Comparison of ENCODE assay signal across 18 cellular contexts in the genomic region with DNA sequence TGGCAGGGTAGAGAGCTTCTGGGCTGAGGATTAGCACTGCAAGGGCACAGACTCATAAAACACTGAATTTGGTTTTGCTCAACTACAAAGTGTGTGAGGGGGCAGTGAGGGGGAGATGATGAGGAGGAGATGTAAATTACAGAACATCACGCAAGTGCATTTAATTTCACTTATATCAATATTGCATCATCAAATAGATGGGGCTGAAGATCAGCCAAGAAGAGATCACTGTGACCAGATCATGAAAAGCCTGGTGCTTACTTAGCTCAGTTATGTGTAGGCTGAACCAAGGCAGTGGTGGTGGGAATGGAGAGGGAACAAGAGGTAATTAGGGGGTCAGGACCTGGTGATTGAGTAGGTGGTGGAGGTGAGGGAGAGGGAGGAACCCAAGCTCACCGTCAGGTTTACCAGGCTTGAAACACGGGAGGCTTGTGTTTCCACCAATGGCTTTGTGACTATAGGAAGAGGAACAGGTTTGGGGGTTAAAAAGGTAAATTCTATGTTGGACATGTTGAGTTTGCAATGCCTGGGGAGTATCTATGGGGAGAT. TPM values are rescaled to one million over a fixed set of nuclear protein-coding genes. Genes with fewer than 3 reads are reported as not detected.
DNase-seq lines count a peak whose midpoint lies in the region; ATAC-seq, FAIRE-seq and TF ChIP-seq lines count a peak whose summit lies in the region.
"Had no signal": no experiment of that assay in that cellular context is flagged by ENCODE, and none has a peak within 500 bp of the region (broad histone marks: within the 10 kb centered on the region; RNA-seq: fewer than 3 reads in every experiment).

No MANE protein-coding gene starts in this region.

- H3K27me3 ChIP-seq in HepG2 (ENCODE audit: control insufficient read depth in 1 of 2, insufficient read depth in 2 of 2, low read length in 2 of 2) (no peaks in the 10 kb centered on the region; a peak in 1 of 5 replicates), right lobe of liver (no peaks in the 10 kb centered on the region), suprapubic skin (no peaks in the 10 kb centered on the region)
- H3K27me3 ChIP-seq: BLaER1, SJSA1 had no signal

- POLR2A ChIA-PET in HepG2 (lab: Yijun Ruan, JAX) = interaction anchor here (2.1 kb wide), 1 partner anchor 11 kb away, joined by 7 read pairs; a partner anchor contains a TSS

- no TSS peak for BruUV-seq in HepG2 (replicated peaks; lab: Mats Ljungman, UMichigan)

- in situ Hi-C loops in HepG2 (cut with HindIII; ENCODE audit: extremely low pct_ligation_motif_present, low pct_unique_long_range_greater_than_20kb) = no loop called here

- intact Hi-C loops in HepG2 (cut with micrococcal nuclease; ENCODE audit: unreplicated experiment) = no loop called here
- intact Hi-C loops in right lobe of liver (cut with DNase I) = no loop called here

- H3K36me3 Mint-ChIP-seq in T-helper 17 cell (ENCODE audit: low read depth) (peaks cover 2% of the 10 kb centered on the region), immature natural killer cell (no peaks in the 10 kb centered on the region)

- TF ChIP-seq EP300 in HepG2 (IDR thresholded peaks at IDR 0.05; ENCODE audit: low read depth in 2 of 2, low read length in 2 of 2) (no peak), HepG2 (CRISPR knock-in tag; IDR thresholded peaks at IDR 0.05; ENCODE audit: borderline replicate concordance) (no peak), suprapubic skin (IDR thresholded peaks at IDR 0.05) (no peak)

- no peak overlapping the region; the same call in 1 of the 2 replicates for H3K4me2 ChIP-seq in HepG2 (ENCODE audit: low read depth, low read length)
- H3K4me2 ChIP-seq: BLaER1 had no signal

- H3K27ac Mint-ChIP-seq in T-helper 17 cell = peak overlapping the region; percentile 66
- peak overlapping the region in 4 of 6 donors; percentile 21 to 87 (median 78) for H3K27ac Mint-ChIP-seq in immature natural killer cell

- CTCF ChIA-PET in HepG2 (lab: Yijun Ruan, JAX; ENCODE audit: low intra/inter-chr PET ratio, low total read pairs) = no interaction called here

- 11% methylated on average over 3 of the region's 3 CpGs for WGBS in HepG2 (ENCODE audit: low lambda C conversion rate)
- WGBS in right lobe of liver (ENCODE audit: insufficient coverage, low coverage, low lambda C conversion rate, missing lambda C conversion rate) = 85% methylated on average over 2 of the region's 3 CpGs
- WGBS in suprapubic skin = 70% methylated on average over 3 of the region's 3 CpGs

- H3K4me1 ChIP-seq in HepG2 (ENCODE audit: insufficient read depth, low read length) (peaks cover 61% of the 10 kb centered on the region), right lobe of liver (peaks cover 0 to 20% (median 3%) of the 10 kb centered on the region in 4 donors), suprapubic skin (peaks cover 6% of the 10 kb centered on the region)

- H3K27me3 Mint-ChIP-seq in T-helper 17 cell (peaks cover 20% of the 10 kb centered on the region), immature natural killer cell (ENCODE audit: low read depth in 3 of 3) (peaks cover 9 to 20% (median 13%) of the 10 kb centered on the region in 3 donors)

- H3K4me3 Mint-ChIP-seq in T-helper 17 cell (no peak overlapping the region), immature natural killer cell (no peak overlapping the region)

- no peak for FAIRE-seq in HepG2 (lab: Jason Lieb, UNC)
- FAIRE-seq: A204.1, GM19239, H54 had no signal

- no peak for TF ChIP-seq RAD21 in HepG2 (CRISPR knock-in tag; IDR thresholded peaks at IDR 0.05)

- no peaks in the 10 kb centered on the region for H3K9me3 Mint-ChIP-seq in immature natural killer cell

- H3K9ac ChIP-seq in HepG2 (ENCODE audit: insufficient read depth, low read depth, low read length) = no peak overlapping the region
- H3K9ac ChIP-seq: BLaER1 had no signal

- H3K9me3 ChIP-seq in HepG2 (ENCODE audit: low read length) = no peaks in the 10 kb centered on the region
- H3K9me3 ChIP-seq in right lobe of liver = no peaks in the 10 kb centered on the region
- H3K9me3 ChIP-seq in T-helper 17 cell (ENCODE audit: control insufficient read depth, low read length, poor library complexity, severe bottlenecking) = no peaks in the 10 kb centered on the region
- H3K9me3 ChIP-seq in suprapubic skin = no peaks in the 10 kb centered on the region
- H3K9me3 ChIP-seq: BLaER1, Caco-2, SJSA1 had no signal

- ATAC-seq in HepG2 = no peak
- no peak for ATAC-seq in right lobe of liver
- ATAC-seq in T-helper 17 cell = no peak

- H3K4me1 Mint-ChIP-seq in T-helper 17 cell (peaks cover 5% of the 10 kb centered on the region), immature natural killer cell (peaks cover 7 to 10% of the 10 kb centered on the region in 2 donors)

- no peaks in the 10 kb centered on the region for H3K79me2 ChIP-seq in HepG2 (ENCODE audit: insufficient read depth, low read length)

- H3K36me3 ChIP-seq in HepG2 (replicated peaks in 1 of 2; ENCODE audit: control insufficient read depth in 1 of 2, insufficient read depth in 2 of 2, low read length in 2 of 2) = no peaks in the 10 kb centered on the region
- H3K36me3 ChIP-seq in right lobe of liver = no peaks in the 10 kb centered on the region
- H3K36me3 ChIP-seq in suprapubic skin = no peaks in the 10 kb centered on the region
- H3K36me3 ChIP-seq: BLaER1, SJSA1 had no signal

- H3K27ac ChIP-seq in HepG2 (ENCODE audit: extremely low read length, insufficient read depth, low read length) (no peak overlapping the region), right lobe of liver (no peak overlapping the region), suprapubic skin (no peak overlapping the region)
- H3K27ac ChIP-seq: BLaER1, SJSA1 had no signal

- no peak overlapping the region for H2AFZ ChIP-seq in HepG2 (ENCODE audit: low read length)

- DNase-seq in HepG2 (ENCODE audit: low spot score) (no peak), right lobe of liver (no peak), T-helper 17 cell (no peak), immature natural killer cell (no peak), suprapubic skin (ENCODE audit: low spot score in 2 of 2) (peak; percentile 25 to 52), NCI-H128 (lab: John Stamatoyannopoulos, UW; ENCODE audit: unreplicated experiment) (no peak), NCI-H187 treated with DMSO at 0.1 percent for 48 hours (lab: John Stamatoyannopoulos, UW) (no peak), NCI-H1694 treated with DMSO at 0.1 percent for 48 hours (lab: John Stamatoyannopoulos, UW) (no peak)
- DNase-seq: Caco-2, NCI-H1417, NCI-H2029, NCI-H2171 treated with DMSO at 0.1 percent for 48 hours, NCI-H748 treated with DMSO at 0.1 percent for 48 hours had no signal

- TF ChIP-seq CTCF in HepG2 (CRISPR knock-in tag; IDR thresholded peaks at IDR 0.05) (no peak), right lobe of liver (IDR thresholded peaks at IDR 0.05) (no peak), suprapubic skin (IDR thresholded peaks at IDR 0.05) (no peak)

- TF ChIP-seq POLR2A in HepG2 (IDR thresholded peaks at IDR 0.05; ENCODE audit: insufficient read depth in 1 of 2, low read depth in 2 of 2, low read length in 2 of 2) (no peak), right lobe of liver (IDR thresholded peaks at IDR 0.05) (no peak), suprapubic skin (IDR thresholded peaks at IDR 0.05) (no peak)

- no peaks in the 10 kb centered on the region for H4K20me1 ChIP-seq in HepG2 (ENCODE audit: insufficient read depth, low read length)
- H4K20me1 ChIP-seq: BLaER1 had no signal

- H3K4me3 ChIP-seq in HepG2 (replicated peaks in 1 of 3; ENCODE audit: insufficient read depth in 1 of 3, low read depth in 2 of 3, low read length in 3 of 3) = no peak overlapping the region
- no peak overlapping the region for H3K4me3 ChIP-seq in right lobe of liver
- H3K4me3 ChIP-seq in suprapubic skin = no peak overlapping the region
- H3K4me3 ChIP-seq: BLaER1, SJSA1 had no signal

TF ChIP-seq in HepG2, 621 proteins besides CTCF, POLR2A, EP300 and RAD21 (continues in another document):
- no peak for TF ChIP-seq ARNT (IDR thresholded peaks at IDR 0.05)

RNA-seq across cellular contexts. Expression of a gene that starts 11.3 kb away (rescaled TPM):
- 4.3 and 24.2 TPM in 2 replicates for total RNA-seq in HepG2 (2016; rRNA removed; fragmentation: Illumina TruSeq; extraction: Trizol)
- 2.5 and 3.0 TPM in 2 replicates for total RNA-seq in HepG2 (2016; cell fraction: cytosol; rRNA removed; fragmentation: Illumina TruSeq; extraction: Trizol; ENCODE audit: low read depth)
- total RNA-seq in HepG2 (2016; cell fraction: insoluble cytoplasmic fraction; rRNA removed; fragmentation: Illumina TruSeq; extraction: Trizol) = 3.4 and 28.3 TPM in 2 replicates
- total RNA-seq in HepG2 (2016; cell fraction: membrane; rRNA removed; fragmentation: Illumina TruSeq; extraction: Trizol) = 2.8 and 4.2 TPM in 2 replicates
- total RNA-seq in HepG2 (2016; cell fraction: nucleus; rRNA removed; fragmentation: Illumina TruSeq; extraction: Trizol) = 64.4 and 68.6 TPM in 2 replicates
- polyA plus RNA-seq in HepG2 (2011; rRNA removed) = 15.9 and 26.2 TPM in 2 replicates
- polyA plus RNA-seq in HepG2 (2011; cell fraction: cytosol; rRNA removed) = 8.8 and 9.0 TPM in 2 replicates
- polyA plus RNA-seq in HepG2 (2011; cell fraction: nucleus; rRNA removed) = 83.8 and 92.0 TPM in 2 replicates
- 4.3 and 4.8 TPM in 2 replicates for polyA plus RNA-seq in HepG2 (2012)
- 1.2 and 1.8 TPM in 2 replicates for polyA plus RNA-seq in HepG2 (2016; cell fraction: cytosol; fragmentation: Illumina TruSeq; extraction: Trizol; ENCODE audit: low read depth)
- 5.5 and 10.0 TPM in 2 replicates for polyA plus RNA-seq in HepG2 (2016; cell fraction: insoluble cytoplasmic fraction; fragmentation: Illumina TruSeq; extraction: Trizol; ENCODE audit: low read depth)
- polyA plus RNA-seq in HepG2 (2016; cell fraction: membrane; fragmentation: Illumina TruSeq; extraction: Trizol; ENCODE audit: low read depth) = 2.1 and 3.4 TPM in 2 replicates
- polyA plus RNA-seq in HepG2 (2016; cell fraction: nucleus; fragmentation: Illumina TruSeq; extraction: Trizol; ENCODE audit: insufficient read depth, low read depth) = 101 and 123 TPM in 2 replicates
- polyA minus RNA-seq in HepG2 (2011; rRNA and poly(A)+ RNA removed; ENCODE audit: low replicate concordance) = 58.4 and 70.4 TPM in 2 replicates
- 11.7 and 16.7 TPM in 2 replicates for polyA minus RNA-seq in HepG2 (2011; cell fraction: cytosol; rRNA and poly(A)+ RNA removed)
- polyA minus RNA-seq in HepG2 (2011; cell fraction: nucleus; rRNA and poly(A)+ RNA removed) = 128 and 149 TPM in 2 replicates
- total RNA-seq in right lobe of liver = 100 to 1,000 TPM in 1 of 6 experiments, 10 to 100 TPM in 4, 1 to 10 TPM in 1; 9.9 to 151 (median 49.5) TPM
- 1,000 to 10,000 TPM; 2,179 to 4,074 TPM for total RNA-seq in T-helper 17 cell
- polyA plus RNA-seq in immature natural killer cell = 100 to 1,000 TPM; 525 to 765 (median 608) TPM
- total RNA-seq in suprapubic skin = 1,000 to 10,000 TPM; 2,120 to 3,987 (median 3,212) TPM

Comparison
In these comparisons a context has a peak if more than half of its experiments do, and no peak if none do; other contexts are left out.
1. DNase-seq: peak in suprapubic skin (2 of 2); none in HepG2 (single experiment), right lobe of liver (0 of 3), T-helper 17 cell (0 of 3), immature natural killer cell (0 of 3), NCI-H128 (single experiment), NCI-H187 treated with DMSO at 0.1 percent for 48 hours (single experiment) and NCI-H1694 treated with DMSO at 0.1 percent for 48 hours (single experiment).
2. RNA of a gene that starts 11.3 kb away (total RNA-seq): 2,179 to 4,074 TPM in T-helper 17 cell and 2,120 to 3,987 TPM in suprapubic skin; 9.9 to 151 TPM in right lobe of liver and 2.5 to 68.6 TPM in HepG2; every median in the first group is over 10 times any median in the second.